ENCODE assay signal across 7 cellular contexts in the genomic region with DNA sequence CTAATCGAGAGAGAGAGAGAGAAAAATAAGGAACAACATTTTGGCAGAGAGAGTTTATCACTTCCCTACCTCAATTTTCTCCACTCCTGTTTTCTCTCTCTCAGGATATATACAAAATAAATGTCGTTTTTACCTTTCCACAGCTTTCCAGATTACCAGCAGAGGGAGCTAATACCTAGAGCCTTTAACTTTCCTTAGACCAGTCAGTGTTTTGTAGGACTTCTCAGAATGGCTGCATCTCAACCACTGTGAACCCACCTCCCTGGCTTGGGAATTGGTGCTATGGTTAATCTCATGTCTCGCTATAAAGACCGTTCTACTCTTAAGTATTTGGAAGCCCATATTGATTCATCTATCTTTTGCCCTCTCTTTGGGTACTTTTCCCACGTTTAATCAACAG.
A peak's percentile ranks its signal among the peaks of the same experiment; 100 is the strongest.
DNase-seq lines count a peak whose midpoint lies in the region; ATAC-seq, FAIRE-seq and TF ChIP-seq lines count a peak whose summit lies in the region.
"Not testable (repeated sequence)": the region's sequence is repeated elsewhere in the genome, so short reads cannot be mapped to it uniquely, and the experiment has no call there.

No MANE protein-coding gene starts in this region.

- H3K27ac Mint-ChIP-seq in GM23338: not testable (repeated sequence)

- H3K4me3 ChIP-seq in GM23338; RWPE2 (ENCODE audit: severe bottlenecking); H1 (ENCODE audit: extremely low read depth in 1 of 4, insufficient read depth in 2 of 4, low read depth in 3 of 4, low read length in 4 of 4); upper lobe of right lung: not testable (repeated sequence)

- TF ChIP-seq EP300 in H1 (IDR thresholded peaks at IDR 0.05; ENCODE audit: borderline replicate concordance in 1 of 2, low read depth in 2 of 2, low read length in 2 of 2): not testable (repeated sequence)

- H3K27me3 ChIP-seq in GM23338 (ENCODE audit: insufficient read depth); RWPE2 (ENCODE audit: insufficient read depth, poor library complexity, severe bottlenecking); H1 (replicated peaks in 1 of 4; ENCODE audit: control insufficient read depth in 3 of 4, extremely low read depth in 1 of 4, insufficient read depth in 3 of 4, low read length in 3 of 4); foreskin keratinocyte; upper lobe of right lung: not testable (repeated sequence)

- H3K23me2 ChIP-seq in H1 (ENCODE audit: low read depth, low read length): not testable (repeated sequence)

- H3K9me2 ChIP-seq in GM23338 (ENCODE audit: insufficient read depth): not testable (repeated sequence)

- H3K9me3 Mint-ChIP-seq in GM23338: not testable (repeated sequence)

- POLR2A ChIA-PET in H1 (lab: Charles Lee; ENCODE audit: partially characterized antibody): not testable (repeated sequence)

- not testable (repeated sequence) for H2BK120ac ChIP-seq in H1 (replicated peaks; ENCODE audit: low read depth, low read length)

- H4K5ac ChIP-seq in H1 (ENCODE audit: insufficient read length, low read depth, low read length): not testable (repeated sequence)

- not testable (repeated sequence) for H2BK15ac ChIP-seq in H1 (ENCODE audit: low read length)

- not testable (repeated sequence) for H3K79me2 ChIP-seq in GM23338 (replicated peaks; ENCODE audit: insufficient read depth); H1 (ENCODE audit: control insufficient read depth in 1 of 2, insufficient read depth in 2 of 2, low read length in 2 of 2)

- H2BK20ac ChIP-seq in H1 (ENCODE audit: low read length): not testable (repeated sequence)

- H3K23ac ChIP-seq in H1 (ENCODE audit: insufficient read length): not testable (repeated sequence)

- not testable (repeated sequence) for H4K20me1 ChIP-seq in GM23338 (replicated peaks; ENCODE audit: insufficient read depth); H1 (replicated peaks in 1 of 2; ENCODE audit: control insufficient read depth in 1 of 2, insufficient read depth in 2 of 2, low read length in 2 of 2)

- H3K27ac ChIP-seq in GM23338 (ENCODE audit: low read depth); RWPE2 (ENCODE audit: poor library complexity, severe bottlenecking); H1 (ENCODE audit: low read depth, low read length); foreskin keratinocyte; upper lobe of right lung: not testable (repeated sequence)

- not testable (repeated sequence) for H3K18ac ChIP-seq in H1 (ENCODE audit: extremely low read depth, low read length)

- H3K4me1 Mint-ChIP-seq in GM23338: not testable (repeated sequence)

- FAIRE-seq in G401.6 (lab: Jason Lieb, UNC) (peak; percentile 80), H1 (lab: Jason Lieb, UNC) (peak; percentile 39)

- H3K9ac ChIP-seq in H1 (replicated peaks in 1 of 4; ENCODE audit: extremely low read depth in 1 of 4, low read depth in 3 of 4, low read length in 3 of 4): not testable (repeated sequence)

- intact Hi-C loops in upper lobe of right lung (cut with DNase I): not testable (repeated sequence)

- CTCF ChIA-PET in H1 (lab: Charles Lee; ENCODE audit: partially characterized antibody): not testable (repeated sequence)

- H3K36me3 ChIP-seq in GM23338 (ENCODE audit: insufficient read depth); RWPE2 (ENCODE audit: low read depth); H1 (ENCODE audit: control insufficient read depth in 2 of 4, insufficient read depth in 4 of 4, low read length in 3 of 4); upper lobe of right lung: not testable (repeated sequence)

- no CpG with 5 or more reads among the region's 5 CpGs for WGBS in H1 (ENCODE audit: extremely low coverage in 1 of 2, insufficient coverage in 1 of 2, insufficient read length in 1 of 2, insufficient replicate concordance in 2 of 2, low coverage in 1 of 2, low lambda C conversion rate in 2 of 2, missing lambda C conversion rate in 1 of 2), 2 experiments

- H2AFZ ChIP-seq in GM23338; H1 (ENCODE audit: low read length): not testable (repeated sequence)

- H3K36me3 Mint-ChIP-seq in GM23338 (ENCODE audit: low read depth): not testable (repeated sequence)

- not testable (repeated sequence) for H3K14ac ChIP-seq in H1 (ENCODE audit: insufficient read length)

- not testable (repeated sequence) for H3K4me1 ChIP-seq in GM23338 (ENCODE audit: insufficient read depth); RWPE2 (ENCODE audit: insufficient read depth, poor library complexity, severe bottlenecking); H1 (replicated peaks in 1 of 4; ENCODE audit: control insufficient read depth in 3 of 4, insufficient read depth in 4 of 4, low read length in 3 of 4); foreskin keratinocyte; upper lobe of right lung

- not testable (repeated sequence) for H3K56ac ChIP-seq in H1 (replicated peaks; ENCODE audit: insufficient read length, low read depth, low read length)

- ATAC-seq in GM23338 (peak; percentile 72), RWPE2 (ENCODE audit: low read depth) (peak; percentile 62), foreskin keratinocyte (peak; percentile 34), left lobe of liver (peak; percentile 54), upper lobe of right lung (peak; percentile 57)

- not testable (repeated sequence) for DNase-seq in GM23338 (ENCODE audit: low spot score); RWPE2 (ENCODE audit: low spot score); H1 (ENCODE audit: low read depth in 1 of 2, low spot score in 2 of 2); foreskin keratinocyte; left lobe of liver (ENCODE audit: low spot score); upper lobe of right lung

- not testable (repeated sequence) for H2BK12ac ChIP-seq in H1 (ENCODE audit: low read depth, low read length)

- H3K9me3 ChIP-seq in RWPE2 (ENCODE audit: severe bottlenecking); H1 (ENCODE audit: insufficient read depth in 2 of 2, low read depth in 1 of 2, low read length in 1 of 2); upper lobe of right lung: not testable (repeated sequence)

- not testable (repeated sequence) for H4K91ac ChIP-seq in H1 (replicated peaks; ENCODE audit: insufficient read length, low read length)

- not testable (repeated sequence) for TF ChIP-seq POLR2A in H1 (IDR thresholded peaks at IDR 0.05; ENCODE audit: control extremely low read depth in 1 of 2, low read depth in 2 of 2, low read length in 2 of 2)

- not testable (repeated sequence) for TF ChIP-seq RAD21 in H1 (IDR thresholded peaks at IDR 0.05 in 1 of 2, conservative IDR thresholded peaks at IDR 0.05 in 1 of 2; ENCODE audit: low read depth in 2 of 2, low read length in 2 of 2)

- not testable (repeated sequence) for H3K4me2 ChIP-seq in GM23338; H1 (ENCODE audit: insufficient read depth in 1 of 2, low read depth in 2 of 2, low read length in 2 of 2)

- not testable (repeated sequence) for H3F3A ChIP-seq in GM23338 (replicated peaks; ENCODE audit: low read depth)

- not testable (repeated sequence) for TF ChIP-seq CTCF in GM23338 (conservative IDR thresholded peaks at IDR 0.05; ENCODE audit: low read depth in 2 of 2); RWPE2 (IDR thresholded peaks at IDR 0.05; ENCODE audit: poor library complexity, severe bottlenecking); H1 (IDR thresholded peaks at IDR 0.05; ENCODE audit: control extremely low read depth in 1 of 3, insufficient read depth in 1 of 3, low read depth in 1 of 3, low read length in 3 of 3); foreskin keratinocyte (conservative IDR thresholded peaks at IDR 0.05); upper lobe of right lung (IDR thresholded peaks at IDR 0.05)

- H3K27me3 Mint-ChIP-seq in GM23338 (ENCODE audit: insufficient read depth, low read depth, poor library complexity): not testable (repeated sequence)

- H3K4ac ChIP-seq in H1 (replicated peaks; ENCODE audit: insufficient read length, low read depth, low read length): not testable (repeated sequence)

- H2AK5ac ChIP-seq in H1 (ENCODE audit: low read depth, low read length): not testable (repeated sequence)

- not testable (repeated sequence) for H2BK5ac ChIP-seq in H1 (ENCODE audit: low read depth, low read length)

- H3K79me1 ChIP-seq in H1 (ENCODE audit: low read depth, low read length): not testable (repeated sequence)

- not testable (repeated sequence) for H4K8ac ChIP-seq in H1 (ENCODE audit: extremely low read depth, insufficient read depth, low read length)

- H3K4me3 Mint-ChIP-seq in GM23338: not testable (repeated sequence)
